In the genomic region with DNA sequence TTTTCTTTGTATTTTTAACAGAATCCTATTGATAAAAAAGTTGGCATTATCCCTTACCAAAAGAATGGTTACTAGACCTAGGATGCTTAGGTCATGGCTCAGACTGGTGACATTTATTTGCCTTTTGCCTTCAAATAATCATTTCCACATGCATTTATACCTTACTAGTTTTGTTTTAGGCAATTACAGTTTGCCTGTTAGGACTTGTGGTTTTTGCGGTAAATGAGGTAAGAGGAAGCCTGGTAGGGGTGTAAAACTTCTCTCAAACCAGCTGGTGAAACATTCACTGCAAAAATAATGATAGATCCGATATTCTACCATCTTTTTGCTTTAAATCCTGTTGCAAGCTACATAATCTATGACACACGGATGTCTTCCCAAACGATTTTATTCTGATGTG, we compare ENCODE assay signal across 10 cellular contexts. TPM values are rescaled to one million over a fixed set of nuclear protein-coding genes. Genes with fewer than 3 reads are reported as not detected.
DNase-seq lines count a peak whose midpoint lies in the region; ATAC-seq and TF ChIP-seq lines count a peak whose summit lies in the region.
"Had no signal": no experiment of that assay in that cellular context is flagged by ENCODE, and none has a peak within 500 bp of the region (broad histone marks: within the 10 kb centered on the region; RNA-seq: fewer than 3 reads in every experiment).

No MANE protein-coding gene starts in this region.

- H3K36me3 Mint-ChIP-seq in CD4-positive, CD25-positive, alpha-beta regulatory T cell: peaks cover 3% of the 10 kb centered on the region
- H3K36me3 Mint-ChIP-seq in HFFc6 (ENCODE audit: low read depth): peaks cover 5% of the 10 kb centered on the region; the same call in 1 of the 2 replicates

- H2AFZ ChIP-seq in SU-DHL-6 (ENCODE audit: low read depth, low read length, severe bottlenecking): no peak overlapping the region

- peak in 2 of 3 donors; percentile 18 to 44 for DNase-seq in CD4-positive, CD25-positive, alpha-beta regulatory T cell
- DNase-seq in HFFc6 (peak; percentile 7), foreskin keratinocyte (peak in 1 of 2 donors; percentile 63), NCI-H446 treated with DMSO at 0.1 percent for 48 hours (lab: John Stamatoyannopoulos, UW) (no peak), NCI-H748 (lab: John Stamatoyannopoulos, UW; ENCODE audit: unreplicated experiment) (no peak), NCI-H2196 treated with DMSO at 0.1 percent for 48 hours (lab: John Stamatoyannopoulos, UW; ENCODE audit: unreplicated experiment) (no peak)
- DNase-seq: amniotic stem cell, H9 had no signal

- H3K9ac ChIP-seq in SU-DHL-6 (ENCODE audit: low read length): no peak overlapping the region

- no peaks in the 10 kb centered on the region for H3K9me3 ChIP-seq in CD4-positive, CD25-positive, alpha-beta regulatory T cell (ENCODE audit: control insufficient read depth in 2 of 2, low read length in 2 of 2)
- no peaks in the 10 kb centered on the region for H3K9me3 ChIP-seq in SU-DHL-6 (ENCODE audit: insufficient read depth, low read length)

- no peak for TF ChIP-seq CTCF in HFFc6 (IDR thresholded peaks at IDR 0.05)
- no peak for TF ChIP-seq CTCF in SU-DHL-6 (IDR thresholded peaks at IDR 0.05; ENCODE audit: insufficient read depth, low read length, poor library complexity, severe bottlenecking)
- TF ChIP-seq CTCF in foreskin keratinocyte (conservative IDR thresholded peaks at IDR 0.05): no peak

- peak overlapping the region; percentile 71 for H3K4me3 ChIP-seq in CD4-positive, CD25-positive, alpha-beta regulatory T cell (ENCODE audit: low read depth, low read length)
- no peak overlapping the region for H3K4me3 ChIP-seq in SU-DHL-6 (ENCODE audit: insufficient read depth, low read length, poor library complexity, severe bottlenecking)

- peaks cover 4 to 65% (median 39%) of the 10 kb centered on the region in 4 donors for H3K4me1 Mint-ChIP-seq in CD4-positive, CD25-positive, alpha-beta regulatory T cell
- peaks cover 54% of the 10 kb centered on the region for H3K4me1 Mint-ChIP-seq in HFFc6 (ENCODE audit: low read depth)

- H3K27ac ChIP-seq in CD4-positive, CD25-positive, alpha-beta regulatory T cell (ENCODE audit: insufficient read depth, low read length, poor library complexity, severe bottlenecking): no peak overlapping the region
- H3K27ac ChIP-seq in SU-DHL-6 (ENCODE audit: low read depth, low read length) (peak overlapping the region; percentile 29; the same call in 1 of the 2 replicates), foreskin keratinocyte (peak overlapping the region; percentile 50)

- H3K36me3 ChIP-seq in CD4-positive, CD25-positive, alpha-beta regulatory T cell (ENCODE audit: control insufficient read depth, insufficient read depth, low read length): peaks cover 12% of the 10 kb centered on the region
- H3K36me3 ChIP-seq in SU-DHL-6 (ENCODE audit: low read length): no peaks in the 10 kb centered on the region

- H4K20me1 ChIP-seq in SU-DHL-6 (ENCODE audit: low read depth, low read length): no peaks in the 10 kb centered on the region

- H3K79me2 ChIP-seq in SU-DHL-6 (ENCODE audit: insufficient read depth, low read length): peaks cover 5% of the 10 kb centered on the region; the same call in 1 of the 2 replicates

- no peaks in the 10 kb centered on the region for H3K9me2 ChIP-seq in SU-DHL-6 (replicated peaks; ENCODE audit: insufficient read depth, low read length)

- no peaks in the 10 kb centered on the region for H3K27me3 ChIP-seq in CD4-positive, CD25-positive, alpha-beta regulatory T cell (ENCODE audit: control insufficient read depth, insufficient read depth, low read length)
- no peaks in the 10 kb centered on the region for H3K27me3 ChIP-seq in SU-DHL-6 (ENCODE audit: low read length)
- no peaks in the 10 kb centered on the region for H3K27me3 ChIP-seq in foreskin keratinocyte

- no peaks in the 10 kb centered on the region for H3K27me3 Mint-ChIP-seq in CD4-positive, CD25-positive, alpha-beta regulatory T cell
- no peaks in the 10 kb centered on the region for H3K27me3 Mint-ChIP-seq in HFFc6 (ENCODE audit: insufficient read depth)

- H3K4me1 ChIP-seq in CD4-positive, CD25-positive, alpha-beta regulatory T cell (ENCODE audit: control insufficient read depth, insufficient read depth, low read length, poor library complexity, severe bottlenecking): peaks cover 26% of the 10 kb centered on the region
- H3K4me1 ChIP-seq in foreskin keratinocyte: peaks cover 17% of the 10 kb centered on the region

- H3K27ac Mint-ChIP-seq in CD4-positive, CD25-positive, alpha-beta regulatory T cell: peak overlapping the region in 1 of 3 donors; percentile 48
- peak overlapping the region; percentile 53; the same call in 1 of the 2 replicates for H3K27ac Mint-ChIP-seq in HFFc6
- H3K27ac Mint-ChIP-seq: H9 had no signal

- H3K4me3 Mint-ChIP-seq in CD4-positive, CD25-positive, alpha-beta regulatory T cell: peak overlapping the region in 3 of 4 donors; percentile 44 to 74 (median 73)
- H3K4me3 Mint-ChIP-seq in HFFc6: no peak overlapping the region; the same call in 1 of the 2 replicates
- H3K4me3 Mint-ChIP-seq: H9 had no signal

- H3K4me2 ChIP-seq in SU-DHL-6 (ENCODE audit: low read depth, low read length, poor library complexity, severe bottlenecking): peak overlapping the region; percentile 52

- no peak for ATAC-seq in CD4-positive, CD25-positive, alpha-beta regulatory T cell (ENCODE audit: low read depth in 2 of 2)
- ATAC-seq in foreskin keratinocyte: peak; percentile 19
- no peak for ATAC-seq in GM18858 (IDR thresholded peaks at IDR 0.05; ENCODE audit: unreplicated experiment)

- H3K9me3 Mint-ChIP-seq in CD4-positive, CD25-positive, alpha-beta regulatory T cell: peaks cover 0 to 3% (median 0%) of the 10 kb centered on the region in 7 donors
- no peaks in the 10 kb centered on the region for H3K9me3 Mint-ChIP-seq in HFFc6

- no peaks in the 10 kb centered on the region for H3F3A ChIP-seq in SU-DHL-6 (ENCODE audit: insufficient read depth)

RNA-seq across cellular contexts. Expression of a gene that starts 12.1 kb away (rescaled TPM):
- total RNA-seq in CD4-positive, CD25-positive, alpha-beta regulatory T cell: 27.1 TPM
- 100 to 1,000 TPM in 3 of 4 donors, 10 to 100 TPM in 1; 92.2 to 128 (median 117) TPM for polyA plus RNA-seq in CD4-positive, CD25-positive, alpha-beta regulatory T cell
- 100 to 1,000 TPM in 5 of 6 experiments, 10 to 100 TPM in 1; 95.6 to 124 (median 114) TPM for total RNA-seq in HFFc6 (2021; fragmentation: NEBNext Ultra II Directional; extraction: Animal tissue kit (Norgen Biotek cat#: 25700))
- total RNA-seq in foreskin keratinocyte: 88.7 and 96.4 TPM in 2 replicates
- polyA plus RNA-seq in foreskin keratinocyte: 42.3 and 44.8 TPM in 2 replicates

Comparison
In these comparisons a context has a peak if more than half of its experiments do, and no peak if none do; other contexts are left out.
1. DNase-seq: peak in CD4-positive, CD25-positive, alpha-beta regulatory T cell (2 of 3) and HFFc6 (single experiment); none in NCI-H446 treated with DMSO at 0.1 percent for 48 hours (single experiment), NCI-H748 (single experiment) and NCI-H2196 treated with DMSO at 0.1 percent for 48 hours (single experiment).